ENCODE assay signal across 8 cellular contexts in genomic region chr6:152301021-152301805, GRCh38.
DNase-seq lines count a peak whose midpoint lies in the region; ATAC-seq and TF ChIP-seq lines count a peak whose summit lies in the region.

No MANE protein-coding gene starts in this region.

- peak; percentile 30 for ATAC-seq in GM18517 (IDR thresholded peaks at IDR 0.05; ENCODE audit: unreplicated experiment)

- POLR2A ChIA-PET in HEK293T (lab: Yijun Ruan, JAX): interaction anchor here (0.6 to 2.7 kb wide), 12 partner anchors 10 to 148 kb away, joined by 3 to 22 read pairs (median 6); no protein-coding TSS in a partner anchor

- peak overlapping the region; percentile 59 for H3K9ac ChIP-seq in NT2/D1 (ENCODE audit: insufficient read length, low read depth)

- TF ChIP-seq CTCF in HFF-Myc (IDR thresholded peaks at IDR 0.05; ENCODE audit: low read depth, low read length, missing control alignments) (no peak), epithelial cell of proximal tubule (conservative IDR thresholded peaks at IDR 0.05; ENCODE audit: low read depth, low read length) (no peak), neutrophil (IDR thresholded peaks at IDR 0.05) (no peak)

- H3K36me3 ChIP-seq in NT2/D1 (ENCODE audit: insufficient read depth, insufficient read length, low read length) (no peaks in the 10 kb centered on the region), neutrophil (peaks cover 90% of the 10 kb centered on the region)

- H3K27me3 ChIP-seq in NT2/D1 (ENCODE audit: insufficient read depth, insufficient read length): no peaks in the 10 kb centered on the region
- H3K27me3 ChIP-seq in neutrophil: no peaks in the 10 kb centered on the region

- DNase-seq in HFF-Myc (ENCODE audit: extremely low read depth, low read depth): no peak
- DNase-seq in NT2/D1 (ENCODE audit: low read depth, low spot score): no peak
- peak; percentile 56 for DNase-seq in epithelial cell of proximal tubule (ENCODE audit: low read depth)
- DNase-seq in head of caudate nucleus: no peak
- DNase-seq in stimulated activated CD4-positive, alpha-beta T cell treated with anti-CD3 and anti-CD28 coated beads, Interleukin-1b, Interleukin-23, amount 100 ng/mL, for 48 hours: no peak
- no peak for DNase-seq in HEK293T (ENCODE audit: extremely low spot score)

- H3K9me3 ChIP-seq in NT2/D1 (ENCODE audit: insufficient read depth, low read length): no peaks in the 10 kb centered on the region
- H3K9me3 ChIP-seq in neutrophil: no peaks in the 10 kb centered on the region

- H3K4me1 ChIP-seq in NT2/D1 (ENCODE audit: insufficient read depth, insufficient read length) (no peaks in the 10 kb centered on the region), neutrophil (ENCODE audit: control insufficient read depth in 1 of 2, insufficient read depth in 1 of 2, low read depth in 1 of 2, low read length in 1 of 2) (peaks cover 3 to 11% of the 10 kb centered on the region in 2 experiments)

- intact Hi-C loops in head of caudate nucleus (cut with DNase I): no loop called here

- peak overlapping the region; percentile 69 for H3K4me3 ChIP-seq in HFF-Myc (replicated peaks; ENCODE audit: low read depth, low read length)
- H3K4me3 ChIP-seq in NT2/D1 (ENCODE audit: insufficient read length, low read depth): peak overlapping the region; percentile 69
- H3K4me3 ChIP-seq in epithelial cell of proximal tubule (ENCODE audit: low read depth, low read length): peak overlapping the region; percentile 68
- H3K4me3 ChIP-seq in neutrophil (ENCODE audit: low read depth in 1 of 2, low read length in 1 of 2): no peak overlapping the region

- peak overlapping the region; percentile 38 for H3K27ac ChIP-seq in neutrophil

- CTCF ChIA-PET in HEK293T (lab: Yijun Ruan, JAX): interaction anchor here (1.0 to 1.4 kb wide), 3 partner anchors 13 to 38 kb away, joined by 3 to 9 read pairs (median 3); no protein-coding TSS in a partner anchor

TF ChIP-seq in HEK293T, 16 proteins besides CTCF, POLR2A, EP300 and RAD21:
- TF ChIP-seq ARNT (IDR thresholded peaks at IDR 0.05) (no peak), CTBP1 (IDR thresholded peaks at IDR 0.05; ENCODE audit: borderline replicate concordance) (no peak), LEF1 (IDR thresholded peaks at IDR 0.05; ENCODE audit: borderline replicate concordance) (no peak), FOXA1 (IDR thresholded peaks at IDR 0.05) (no peak), BHLHE40 (IDR thresholded peaks at IDR 0.05; ENCODE audit: borderline replicate concordance) (no peak), SP1 (IDR thresholded peaks at IDR 0.05) (no peak), L3MBTL2 (conservative IDR thresholded peaks at IDR 0.05) (no peak), FOXK2 (IDR thresholded peaks at IDR 0.05) (no peak), FOXM1 (IDR thresholded peaks at IDR 0.05; ENCODE audit: borderline replicate concordance) (no peak)
- TF ChIP-seq, protein P1, sequence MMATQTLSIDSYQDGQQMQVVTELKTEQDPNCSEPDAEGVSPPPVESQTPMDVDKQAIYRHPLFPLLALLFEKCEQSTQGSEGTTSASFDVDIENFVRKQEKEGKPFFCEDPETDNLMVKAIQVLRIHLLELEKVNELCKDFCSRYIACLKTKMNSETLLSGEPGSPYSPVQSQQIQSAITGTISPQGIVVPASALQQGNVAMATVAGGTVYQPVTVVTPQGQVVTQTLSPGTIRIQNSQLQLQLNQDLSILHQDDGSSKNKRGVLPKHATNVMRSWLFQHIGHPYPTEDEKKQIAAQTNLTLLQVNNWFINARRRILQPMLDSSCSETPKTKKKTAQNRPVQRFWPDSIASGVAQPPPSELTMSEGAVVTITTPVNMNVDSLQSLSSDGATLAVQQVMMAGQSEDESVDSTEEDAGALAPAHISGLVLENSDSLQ (IDR thresholded peaks at IDR 0.05): no peak
TF ChIP-seq in HEK293T: peak in this region for 0.

Comparison
In these comparisons a context has a peak if more than half of its experiments do, and no peak if none do; other contexts are left out.
1. H3K4me3 ChIP-seq: peak in HFF-Myc (single experiment), NT2/D1 (single experiment) and epithelial cell of proximal tubule (single experiment); none in neutrophil (0 of 2).